In the genomic region with DNA sequence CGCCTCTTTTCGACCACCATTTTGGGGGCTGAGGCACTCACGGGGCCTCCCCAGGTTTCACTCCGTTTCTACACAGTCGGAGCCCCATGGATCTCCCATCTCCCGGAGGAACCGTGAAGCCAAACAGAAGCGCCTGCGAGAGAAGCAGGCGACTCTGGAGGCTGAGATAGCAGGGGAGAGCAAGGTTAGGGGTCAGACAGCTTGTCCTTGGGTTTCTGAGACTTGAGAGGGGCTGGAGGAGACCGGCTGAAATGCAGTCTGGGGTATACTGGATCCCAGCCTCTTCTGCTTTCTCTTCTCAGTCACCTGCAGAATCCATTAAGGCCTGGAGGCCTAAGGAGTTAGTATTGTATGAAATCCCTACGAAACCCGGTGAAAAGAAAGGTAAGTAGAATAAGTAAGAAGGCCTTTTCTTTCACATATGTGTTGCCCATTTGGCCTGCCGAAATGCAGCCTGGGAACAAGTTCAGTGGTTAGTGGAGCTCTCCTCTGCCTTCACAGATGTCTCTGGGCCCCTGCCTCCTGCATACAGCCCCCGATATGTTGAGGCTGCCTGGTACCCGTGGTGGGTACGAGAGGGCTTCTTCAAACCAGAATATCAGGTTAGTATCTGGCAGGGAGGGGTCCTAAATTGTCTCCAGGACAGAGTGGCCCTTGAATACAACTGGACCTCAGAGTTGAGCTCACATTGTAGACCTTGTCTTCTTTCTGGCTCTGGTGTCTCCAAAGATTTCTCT, we compare ENCODE assay signal across 7 cellular contexts. TPM values are rescaled to one million over a fixed set of nuclear protein-coding genes. Genes with fewer than 3 reads are reported as not detected.
A peak's percentile ranks its signal among the peaks of the same experiment; 100 is the strongest.
DNase-seq lines count a peak whose midpoint lies in the region; ATAC-seq and TF ChIP-seq lines count a peak whose summit lies in the region.
"Had no signal": no experiment of that assay in that cellular context is flagged by ENCODE, and none has a peak within 500 bp of the region (broad histone marks: within the 10 kb centered on the region; RNA-seq: fewer than 3 reads in every experiment).

No MANE protein-coding gene starts in this region.

- ATAC-seq in GM18505 (IDR thresholded peaks at IDR 0.05; ENCODE audit: unreplicated experiment), result no peak
- no peak for ATAC-seq in GM21786 (IDR thresholded peaks at IDR 0.05; ENCODE audit: unreplicated experiment)

- TF ChIP-seq POLR2A in breast epithelium (IDR thresholded peaks at IDR 0.05) (no peak), GM18505 (IDR thresholded peaks at IDR 0.05; ENCODE audit: borderline replicate concordance, extremely low read depth, insufficient read depth, insufficient read length) (no peak)

- H3K27me3 ChIP-seq in breast epithelium (no peaks in the 10 kb centered on the region), neuron (ENCODE audit: insufficient read depth, low read length) (no peaks in the 10 kb centered on the region)

- H2AFZ ChIP-seq in neuron (ENCODE audit: low read depth, low read length), result no peak overlapping the region

- intact Hi-C loops in breast epithelium (cut with DNase I; ENCODE audit: low total_unique reads), result loop anchor here (10.0 kb wide), 1 partner anchor 160 kb away; no protein-coding TSS in a partner anchor

- no peaks in the 10 kb centered on the region for H3K36me3 ChIP-seq in breast epithelium
- H3K36me3 ChIP-seq in neuron (ENCODE audit: insufficient read depth, low read length), result peaks cover 49% of the 10 kb centered on the region

- H3K27ac ChIP-seq in breast epithelium, result peak overlapping the region; percentile 93 to 96

- H3K9me3 ChIP-seq in breast epithelium (no peaks in the 10 kb centered on the region), neuron (ENCODE audit: low read length) (no peaks in the 10 kb centered on the region)

- TF ChIP-seq CTCF in breast epithelium (IDR thresholded peaks at IDR 0.05), result no peak

- peaks cover 3 to 12% of the 10 kb centered on the region in 2 donors for H3K4me1 ChIP-seq in breast epithelium
- H3K4me1 ChIP-seq in neuron (ENCODE audit: insufficient read depth, low read length), result peaks cover 15% of the 10 kb centered on the region

- peak; percentile 46 for DNase-seq in KG1 (lab: John Stamatoyannopoulos, UW)
- DNase-seq in breast epithelium (ENCODE audit: low spot score in 2 of 2), result no peak
- no peak for DNase-seq in effector CD8-positive, alpha-beta T cell (lab: John Stamatoyannopoulos, UW)

- H3K4me3 ChIP-seq in breast epithelium (peak overlapping the region; percentile 51 to 77 (median 66)), neuron (ENCODE audit: low read length) (peak overlapping the region; percentile 46)

RNA-seq across cellular contexts. Expression of gene VARS2, which starts 1.0 kb away (rescaled TPM):
- total RNA-seq in breast epithelium, result 10 to 100 TPM; 15.7 to 19.2 (median 16.8) TPM

RNA-seq across cellular contexts. Expression of gene GTF2H4, which starts 7.0 kb away (rescaled TPM):
- 10 to 100 TPM; 10.4 to 13.4 (median 11.1) TPM for total RNA-seq in breast epithelium

RNA-seq across cellular contexts. Expression of gene SFTA2, which starts 16.9 kb away (rescaled TPM):
- not detected for total RNA-seq in breast epithelium
- total RNA-seq: activated CD8-positive, alpha-beta memory T cell treated with anti-CD3 and anti-CD28 coated beads for 36 hours had no signal

RNA-seq across cellular contexts. Expression of gene MUCL3, which starts 25.8 kb away (rescaled TPM):
- total RNA-seq in breast epithelium, result not detected
- total RNA-seq: activated CD8-positive, alpha-beta memory T cell treated with anti-CD3 and anti-CD28 coated beads for 36 hours had no signal

RNA-seq across cellular contexts. Expression of gene DDR1, which starts 30.7 kb away (rescaled TPM):
- 100 to 1,000 TPM in 1 of 3 donors, 10 to 100 TPM in 2; 18.1 to 149 (median 72.1) TPM for total RNA-seq in breast epithelium
